Comparison of ENCODE assay signal across 11 cellular contexts in genomic region chr21:42673633-42674328, GRCh38. TPM values are rescaled to one million over a fixed set of nuclear protein-coding genes. Genes with fewer than 3 reads are reported as not detected.
DNase-seq lines count a peak whose midpoint lies in the region; ATAC-seq and TF ChIP-seq lines count a peak whose summit lies in the region.
"Had no signal": no experiment of that assay in that cellular context is flagged by ENCODE, and none has a peak within 500 bp of the region (broad histone marks: within the 10 kb centered on the region; RNA-seq: fewer than 3 reads in every experiment).

No MANE protein-coding gene starts in this region.

- no peak for DNase-seq in GM23338 (ENCODE audit: low spot score)
- no peak for DNase-seq in T-helper 17 cell
- no peak for DNase-seq in mesendoderm
- DNase-seq in gastrocnemius medialis = no peak
- no peak for DNase-seq in nucleus accumbens (lab: John Stamatoyannopoulos, UW)
- no peak for DNase-seq in activated CD4-positive, alpha-beta T cell treated with anti-CD3 and anti-CD28 coated beads for 4 hours
- DNase-seq in upper lobe of right lung = no peak
- DNase-seq: activated CD4-positive, alpha-beta T cell treated with anti-CD3 and anti-CD28 coated beads, Interleukin-2, amount 10 ng/mL, durations not matched to agents 7 days and 5 days; CD4-positive, alpha-beta memory T cell; naive B cell had no signal

- H3K36me3 ChIP-seq in GM23338 (ENCODE audit: insufficient read depth) (no peaks in the 10 kb centered on the region), mesendoderm (ENCODE audit: control insufficient read depth, insufficient read depth, low read length) (peaks cover 4% of the 10 kb centered on the region), gastrocnemius medialis (no peaks in the 10 kb centered on the region), upper lobe of right lung (no peaks in the 10 kb centered on the region)

- H3K4me1 Mint-ChIP-seq in GM23338 (peaks cover 60% of the 10 kb centered on the region), T-helper 17 cell (peaks cover 8% of the 10 kb centered on the region)

- no peak overlapping the region for H3K23ac ChIP-seq in mesendoderm (ENCODE audit: low read length)

- peaks cover 41% of the 10 kb centered on the region for H3K79me1 ChIP-seq in mesendoderm (ENCODE audit: low read length)

- H3K56ac ChIP-seq in mesendoderm (ENCODE audit: low read length) = peak overlapping the region; percentile 65

- H3K18ac ChIP-seq in mesendoderm (ENCODE audit: low read length) = no peak overlapping the region

- no peak overlapping the region for H3K4ac ChIP-seq in mesendoderm (ENCODE audit: low read depth, low read length)

- H3K4me3 ChIP-seq in GM23338 = no peak overlapping the region
- H3K4me3 ChIP-seq in mesendoderm (ENCODE audit: low read length) = no peak overlapping the region
- H3K4me3 ChIP-seq in gastrocnemius medialis = no peak overlapping the region
- H3K4me3 ChIP-seq in upper lobe of right lung = no peak overlapping the region

- in situ Hi-C loops in gastrocnemius medialis (cut with MboI; ENCODE audit: low sequenced_read_pairs in 4 of 4) = no loop called here

- H3K79me2 ChIP-seq in GM23338 (replicated peaks; ENCODE audit: insufficient read depth) = peaks cover 43% of the 10 kb centered on the region
- H3K79me2 ChIP-seq in mesendoderm (ENCODE audit: control insufficient read depth, insufficient read depth, low read length) = peaks cover 20% of the 10 kb centered on the region

- no peaks in the 10 kb centered on the region for H3K9me3 Mint-ChIP-seq in GM23338
- H3K9me3 Mint-ChIP-seq: activated CD4-positive, alpha-beta T cell treated with anti-CD3 and anti-CD28 coated beads, Interleukin-2, amount 10 ng/mL, durations not matched to agents 7 days and 5 days; CD4-positive, alpha-beta memory T cell; naive B cell had no signal

- H3K27me3 ChIP-seq in GM23338 (ENCODE audit: insufficient read depth) (no peaks in the 10 kb centered on the region), mesendoderm (ENCODE audit: insufficient read depth, low read length, poor library complexity) (no peaks in the 10 kb centered on the region), gastrocnemius medialis (peaks cover 6 to 13% (median 10%) of the 10 kb centered on the region in 3 donors), upper lobe of right lung (no peaks in the 10 kb centered on the region)

- no CpG with 5 or more reads among the region's 23 CpGs for WGBS in mesendoderm (ENCODE audit: extremely low coverage, insufficient coverage, low lambda C conversion rate)

- H2AK5ac ChIP-seq in mesendoderm (ENCODE audit: low read length) = no peak overlapping the region

- no peak for TF ChIP-seq POLR2A in gastrocnemius medialis (IDR thresholded peaks at IDR 0.05)

- intact Hi-C loops in gastrocnemius medialis (cut with DNase I; ENCODE audit: low total_unique reads) = no loop called here
- intact Hi-C loops in upper lobe of right lung (cut with DNase I) = no loop called here

- peaks cover 15% of the 10 kb centered on the region for H3K4me1 ChIP-seq in GM23338 (ENCODE audit: insufficient read depth)
- peaks cover 17% of the 10 kb centered on the region for H3K4me1 ChIP-seq in mesendoderm (ENCODE audit: control insufficient read depth, low read depth, low read length)
- peaks cover 0 to 5% of the 10 kb centered on the region in 2 donors for H3K4me1 ChIP-seq in gastrocnemius medialis
- H3K4me1 ChIP-seq in upper lobe of right lung = peaks cover 10% of the 10 kb centered on the region

- H3K4me2 ChIP-seq in GM23338 = peak overlapping the region; percentile 9; the same call in 1 of the 2 replicates
- H3K4me2 ChIP-seq in mesendoderm (ENCODE audit: low read length) = no peak overlapping the region

- H3K9me3 ChIP-seq in T-helper 17 cell (ENCODE audit: control insufficient read depth, low read length, poor library complexity, severe bottlenecking) = no peaks in the 10 kb centered on the region
- H3K9me3 ChIP-seq in gastrocnemius medialis = no peaks in the 10 kb centered on the region
- no peaks in the 10 kb centered on the region for H3K9me3 ChIP-seq in upper lobe of right lung

- H3K9me2 ChIP-seq in GM23338 (ENCODE audit: insufficient read depth) = no peaks in the 10 kb centered on the region

- no peak overlapping the region for H2BK15ac ChIP-seq in mesendoderm (replicated peaks; ENCODE audit: low read depth)

- peaks cover 40% of the 10 kb centered on the region for H4K20me1 ChIP-seq in GM23338 (replicated peaks; ENCODE audit: insufficient read depth)

- peak overlapping the region; percentile 5 for H3K9ac ChIP-seq in mesendoderm (ENCODE audit: low read length)

- no peak for ATAC-seq in GM23338
- no peak for ATAC-seq in T-helper 17 cell
- ATAC-seq in gastrocnemius medialis = no peak
- ATAC-seq in HG02623 (IDR thresholded peaks at IDR 0.05; ENCODE audit: unreplicated experiment) = no peak
- ATAC-seq in upper lobe of right lung = no peak

- H3K27ac ChIP-seq in GM23338 (ENCODE audit: low read depth) (no peak overlapping the region; the same call in 1 of the 2 replicates), mesendoderm (ENCODE audit: low read depth, low read length) (no peak overlapping the region), gastrocnemius medialis (peak overlapping the region in 3 of 4 donors; percentile 23 to 46 (median 25)), upper lobe of right lung (no peak overlapping the region)

- H3K27me3 Mint-ChIP-seq in GM23338 (ENCODE audit: insufficient read depth, low read depth, poor library complexity) = peaks cover 2% of the 10 kb centered on the region
- no peaks in the 10 kb centered on the region for H3K27me3 Mint-ChIP-seq in T-helper 17 cell
- H3K27me3 Mint-ChIP-seq: activated CD4-positive, alpha-beta T cell treated with anti-CD3 and anti-CD28 coated beads, Interleukin-2, amount 10 ng/mL, durations not matched to agents 7 days and 5 days; CD4-positive, alpha-beta memory T cell had no signal

- H3K27ac Mint-ChIP-seq in GM23338 (peak overlapping the region; percentile 37; the same call in 1 of the 2 replicates), T-helper 17 cell (peak overlapping the region; percentile 24)
- H3K27ac Mint-ChIP-seq: activated CD4-positive, alpha-beta T cell treated with anti-CD3 and anti-CD28 coated beads, Interleukin-2, amount 10 ng/mL, durations not matched to agents 7 days and 5 days had no signal

- H4K8ac ChIP-seq in mesendoderm (ENCODE audit: low read depth, low read length) = no peak overlapping the region

- no peak overlapping the region for H4K5ac ChIP-seq in mesendoderm (ENCODE audit: low read length)

- H3K4me3 Mint-ChIP-seq in GM23338 (peak overlapping the region; percentile 15; the same call in 1 of the 3 replicates), T-helper 17 cell (no peak overlapping the region)
- H3K4me3 Mint-ChIP-seq: activated CD4-positive, alpha-beta T cell treated with anti-CD3 and anti-CD28 coated beads, Interleukin-2, amount 10 ng/mL, durations not matched to agents 7 days and 5 days; CD4-positive, alpha-beta memory T cell; naive B cell had no signal

- H2BK5ac ChIP-seq in mesendoderm (ENCODE audit: low read length) = no peak overlapping the region

- H3K36me3 Mint-ChIP-seq in GM23338 (ENCODE audit: low read depth) (peaks cover 6% of the 10 kb centered on the region; the same call in 2 of the 3 replicates), T-helper 17 cell (ENCODE audit: low read depth) (no peaks in the 10 kb centered on the region)
- H3K36me3 Mint-ChIP-seq: CD4-positive, alpha-beta memory T cell; naive B cell had no signal

- H2AFZ ChIP-seq in GM23338 = no peak overlapping the region

- H2BK120ac ChIP-seq in mesendoderm (ENCODE audit: low read depth, low read length) = no peak overlapping the region

- no peak for TF ChIP-seq CTCF in GM23338 (conservative IDR thresholded peaks at IDR 0.05; ENCODE audit: low read depth in 2 of 2)
- no peak for TF ChIP-seq CTCF in gastrocnemius medialis (IDR thresholded peaks at IDR 0.05 in 4 of 5, conservative IDR thresholded peaks at IDR 0.05 in 1 of 5)
- TF ChIP-seq CTCF in upper lobe of right lung (IDR thresholded peaks at IDR 0.05) = no peak

- peaks cover 14% of the 10 kb centered on the region; the same call in 1 of the 2 replicates for H3F3A ChIP-seq in GM23338 (replicated peaks; ENCODE audit: low read depth)

TF ChIP-seq in GM23338, 12 proteins besides CTCF, POLR2A, EP300 and RAD21:
- TF ChIP-seq ETS1 (IDR thresholded peaks at IDR 0.05) (no peak), ZNF114 (CRISPR knock-in tag; IDR thresholded peaks at IDR 0.05) (no peak), CREB1 (CRISPR knock-in tag; IDR thresholded peaks at IDR 0.05; ENCODE audit: low read depth) (no peak)
TF ChIP-seq in GM23338: peak in this region for 0.

RNA-seq across cellular contexts. Expression of gene PDE9A, which starts 20.4 kb away (rescaled TPM):
- total RNA-seq in GM23338 (2014; rRNA removed; shearing (Covaris generic)) = 26.5 and 33.3 TPM in 2 replicates
- polyA plus RNA-seq in GM23338 (2016; fragmentation: Nextera tagmentation; extraction: Ambion mirVana) = 27.2 and 31.1 TPM in 2 replicates
- total RNA-seq in T-helper 17 cell (1 to 10 TPM; 4.9 to 6.6 TPM), gastrocnemius medialis (1 to 10 TPM; 1.4 to 4.5 (median 1.8) TPM), upper lobe of right lung (15.3 TPM)
- 36.9 TPM for polyA plus RNA-seq in mesendoderm (2013, experiment 1 of 2)
- 38.7 TPM for polyA plus RNA-seq in mesendoderm (2013, experiment 2 of 2)

Comparison
In these comparisons a context has a peak if more than half of its experiments do, and no peak if none do; other contexts are left out.
1. H3K27ac ChIP-seq: peak in gastrocnemius medialis (3 of 4); none in GM23338 (single experiment), mesendoderm (single experiment) and upper lobe of right lung (single experiment).